ENCODE assay signal across 1 cellular context in the genomic region with DNA sequence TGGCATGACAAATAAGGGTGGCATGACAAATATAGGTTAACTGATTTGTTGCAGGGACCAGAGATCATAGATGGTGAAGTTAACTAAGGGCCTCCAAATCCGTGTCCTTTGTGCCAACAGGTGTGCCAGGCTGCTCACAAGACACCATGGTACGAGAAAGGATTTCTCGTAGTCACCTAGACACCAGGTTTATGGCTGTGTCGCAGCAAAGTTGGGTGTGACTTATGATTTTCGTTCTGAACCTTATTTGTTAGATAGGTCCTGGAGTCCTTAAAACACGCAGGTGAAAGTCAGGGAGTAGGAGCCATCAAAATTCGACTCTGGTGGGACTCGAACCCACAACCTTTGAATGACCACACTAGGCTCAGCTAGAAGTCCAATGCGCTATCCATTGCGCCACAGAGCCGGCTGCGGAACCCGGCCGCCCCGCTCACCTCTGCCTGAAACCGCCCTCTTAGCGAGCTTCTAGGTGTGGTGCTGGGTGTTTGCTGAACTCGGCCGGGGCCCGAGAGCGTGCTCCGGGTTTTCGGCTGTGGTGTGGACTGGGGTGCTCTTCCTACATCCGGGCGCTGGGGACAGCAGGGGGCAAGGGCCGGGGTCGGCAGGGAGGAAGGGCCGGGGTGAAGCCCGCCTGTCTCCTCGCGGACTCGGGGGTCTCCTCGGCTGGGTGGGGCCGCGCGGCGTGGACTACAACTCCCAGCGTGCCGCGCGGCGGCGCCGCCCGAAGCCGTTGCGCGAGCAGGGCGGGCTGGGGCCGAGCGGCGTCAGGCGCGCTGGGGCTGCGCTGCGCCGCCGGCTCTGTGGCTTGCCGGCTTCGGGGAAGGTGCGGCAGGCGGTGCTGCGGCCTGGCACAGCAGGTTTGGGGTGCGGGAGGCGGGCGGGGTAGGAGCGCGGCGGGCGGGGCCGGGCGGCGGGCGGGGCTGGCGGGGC.
TF ChIP-seq lines count a peak whose summit lies in the region.

Gene SLC27A4 (plus strand): TSS at position 767 of the 930 bp plus-strand sequence. CDS start 2,606 bp downstream, outside the sequence.

TF ChIP-seq in K562, 482 proteins besides CTCF, POLR2A, EP300 and RAD21 (continued from another document and continues in another):
- TF ChIP-seq MGA (IDR thresholded peaks at IDR 0.05) (no peak), XRCC4 (IDR thresholded peaks at IDR 0.05; ENCODE audit: extremely low read depth, insufficient read depth, insufficient read length) (no peak), LCOR (CRISPR knock-in tag; IDR thresholded peaks at IDR 0.05) (no peak), U2AF1 (optimal IDR thresholded peaks at IDR 0.05; ENCODE audit: low read depth, low read length) (no peak), NELFE (IDR thresholded peaks at IDR 0.05; ENCODE audit: insufficient read depth, insufficient read length) (no peak), GTF2F1 (IDR thresholded peaks at IDR 0.05; ENCODE audit: low read depth, low read length) (peak; percentile 87), PRMT5 (CRISPR knock-in tag; IDR thresholded peaks at IDR 0.05) (0 out of 2 replicates have a peak, but pooled peaks have one; percentile 23), ZKSCAN3 (CRISPR knock-in tag; IDR thresholded peaks at IDR 0.05) (no peak), SUPT5H (IDR thresholded peaks at IDR 0.05) (peak; percentile 68), PHF8 (IDR thresholded peaks at IDR 0.05; ENCODE audit: borderline replicate concordance, low read length) (peak; percentile 80), CBX5 (IDR thresholded peaks at IDR 0.05; ENCODE audit: borderline replicate concordance, low read depth) (no peak), SLC30A9 (CRISPR knock-in tag; IDR thresholded peaks at IDR 0.05) (no peak), SOX6 (IDR thresholded peaks at IDR 0.05) (peak; percentile 73; the same call in 1 of the 2 replicates), DEAF1 (CRISPR knock-in tag; IDR thresholded peaks at IDR 0.05) (no peak), OTX1 (CRISPR knock-in tag; IDR thresholded peaks at IDR 0.05) (no peak), RERE (CRISPR knock-in tag; IDR thresholded peaks at IDR 0.05; ENCODE audit: borderline replicate concordance) (no peak), L3MBTL2 (IDR thresholded peaks at IDR 0.05) (peak; percentile 90; the same call in 1 of the 2 replicates), ZNF197 (CRISPR knock-in tag; IDR thresholded peaks at IDR 0.05; ENCODE audit: low read depth) (no peak), ZNF77 (CRISPR knock-in tag; IDR thresholded peaks at IDR 0.05) (no peak; the same call in 1 of the 2 replicates), ETS1 (conservative IDR thresholded peaks at IDR 0.05; ENCODE audit: control insufficient read depth, low read depth, low read length) (peak; percentile 99), PHTF2 (CRISPR knock-in tag; IDR thresholded peaks at IDR 0.05) (no peak), KDM4B (IDR thresholded peaks at IDR 0.05; ENCODE audit: borderline replicate concordance in 2 of 2, low read depth in 1 of 2) (peak in 1 of 2 experiments; percentile 63; a peak in 2 of 4 replicates), SPI1 (IDR thresholded peaks at IDR 0.05; ENCODE audit: borderline replicate concordance, low read depth, low read length) (no peak), ZNF239 (CRISPR knock-in tag; IDR thresholded peaks at IDR 0.05) (no peak; the same call in 1 of the 2 replicates), PHB (CRISPR knock-in tag; IDR thresholded peaks at IDR 0.05) (peak; percentile 13; the same call in 1 of the 2 replicates), NR2F6 (CRISPR knock-in tag; IDR thresholded peaks at IDR 0.05) (no peak; the same call in 1 of the 2 replicates), ZNF780A (CRISPR knock-in tag; IDR thresholded peaks at IDR 0.05) (no peak), ZNF224 (CRISPR knock-in tag; IDR thresholded peaks at IDR 0.05) (no peak)
- TF ChIP-seq, protein P1, sequence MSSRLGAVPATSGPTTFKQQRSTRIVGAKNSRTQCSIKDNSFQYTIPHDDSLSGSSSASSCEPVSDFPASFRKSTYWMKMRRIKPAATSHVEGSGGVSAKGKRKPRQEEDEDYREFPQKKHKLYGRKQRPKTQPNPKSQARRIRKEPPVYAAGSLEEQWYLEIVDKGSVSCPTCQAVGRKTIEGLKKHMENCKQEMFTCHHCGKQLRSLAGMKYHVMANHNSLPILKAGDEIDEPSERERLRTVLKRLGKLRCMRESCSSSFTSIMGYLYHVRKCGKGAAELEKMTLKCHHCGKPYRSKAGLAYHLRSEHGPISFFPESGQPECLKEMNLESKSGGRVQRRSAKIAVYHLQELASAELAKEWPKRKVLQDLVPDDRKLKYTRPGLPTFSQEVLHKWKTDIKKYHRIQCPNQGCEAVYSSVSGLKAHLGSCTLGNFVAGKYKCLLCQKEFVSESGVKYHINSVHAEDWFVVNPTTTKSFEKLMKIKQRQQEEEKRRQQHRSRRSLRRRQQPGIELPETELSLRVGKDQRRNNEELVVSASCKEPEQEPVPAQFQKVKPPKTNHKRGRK (tag; IDR thresholded peaks at IDR 0.05), result no peak
- TF ChIP-seq, protein P2, sequence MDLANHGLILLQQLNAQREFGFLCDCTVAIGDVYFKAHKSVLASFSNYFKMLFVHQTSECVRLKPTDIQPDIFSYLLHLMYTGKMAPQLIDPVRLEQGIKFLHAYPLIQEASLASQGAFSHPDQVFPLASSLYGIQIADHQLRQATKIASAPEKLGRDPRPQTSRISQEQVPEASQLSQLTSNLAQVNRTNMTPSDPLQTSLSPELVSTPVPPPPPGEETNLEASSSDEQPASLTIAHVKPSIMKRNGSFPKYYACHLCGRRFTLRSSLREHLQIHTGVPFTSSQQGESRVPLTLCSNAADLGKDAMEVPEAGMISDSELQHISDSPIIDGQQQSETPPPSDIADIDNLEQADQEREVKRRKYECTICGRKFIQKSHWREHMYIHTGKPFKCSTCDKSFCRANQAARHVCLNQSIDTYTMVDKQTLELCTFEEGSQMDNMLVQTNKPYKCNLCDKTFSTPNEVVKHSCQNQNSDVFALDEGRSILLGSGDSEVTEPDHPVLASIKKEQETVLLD (IDR thresholded peaks at IDR 0.05), result peak; percentile 92
